Comparison of ENCODE assay signal across 8 cellular contexts in the genomic region with DNA sequence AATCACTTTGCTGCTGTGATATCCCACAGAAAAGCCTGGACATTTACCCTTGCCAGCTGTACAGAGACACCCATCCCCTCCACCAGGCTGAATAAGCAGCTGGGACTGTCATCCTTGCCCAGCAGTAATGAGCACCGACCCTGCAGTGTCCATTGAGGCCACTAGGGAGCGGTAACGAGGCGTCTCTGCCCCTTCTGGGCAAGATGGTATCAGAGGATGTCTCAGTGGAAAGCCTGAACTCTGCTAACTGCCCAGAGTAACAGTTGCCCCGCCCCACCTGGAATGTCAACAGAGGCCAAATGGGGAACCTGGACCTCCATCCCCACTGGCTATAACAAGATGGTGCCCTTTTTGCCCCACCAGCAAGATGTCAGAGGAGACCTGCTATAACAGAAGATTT. TPM values are rescaled to one million over a fixed set of nuclear protein-coding genes. Genes with fewer than 3 reads are reported as not detected.
DNase-seq lines count a peak whose midpoint lies in the region; ATAC-seq and FAIRE-seq lines count a peak whose summit lies in the region.

No MANE protein-coding gene starts in this region.

- ATAC-seq in HG03521 (IDR thresholded peaks at IDR 0.05; ENCODE audit: unreplicated experiment) (no peak), GM18520 (IDR thresholded peaks at IDR 0.05; ENCODE audit: unreplicated experiment) (no peak)

- DNase-seq in DMS53 treated with DMSO at 0.1 percent for 48 hours (lab: John Stamatoyannopoulos, UW; ENCODE audit: unreplicated experiment) (peak; percentile 29), HT1080 (ENCODE audit: low read depth) (peak; percentile 64), iPS-NIHi7 (ENCODE audit: extremely low spot score) (peak; percentile 90), urothelium cell line (ENCODE audit: low spot score) (peak; percentile 33), midbrain (lab: John Stamatoyannopoulos, UW) (no peak)
- peak; percentile 61 to 62 for DNase-seq in activated CD4-positive, alpha-beta T cell treated with anti-CD3 and anti-CD28 coated beads, Interleukin-2, amount 50 U/mL, for 48 hours

- peak; percentile 30 for FAIRE-seq in urothelium cell line (lab: Jason Lieb, UNC)

RNA-seq across cellular contexts. Expression of a gene that starts 22.8 kb away (rescaled TPM):
- not detected in 2 replicates for total RNA-seq in HT1080 (2014; rRNA removed; shearing (Covaris generic))
- not detected in 2 replicates for polyA plus RNA-seq in HT1080 (2015; cell fraction: cytosol; rRNA removed)
- not detected in 2 replicates for polyA plus RNA-seq in HT1080 (2015; cell fraction: nucleus; rRNA removed)

RNA-seq across cellular contexts. Expression of a gene that starts 52.0 kb away (rescaled TPM):
- total RNA-seq in HT1080 (2014; rRNA removed; shearing (Covaris generic)), result 18.0 and 18.4 TPM in 2 replicates
- 5.8 and 6.0 TPM in 2 replicates for polyA plus RNA-seq in HT1080 (2015; cell fraction: cytosol; rRNA removed)
- polyA plus RNA-seq in HT1080 (2015; cell fraction: nucleus; rRNA removed), result 6.5 and 9.8 TPM in 2 replicates
